In the genomic region with DNA sequence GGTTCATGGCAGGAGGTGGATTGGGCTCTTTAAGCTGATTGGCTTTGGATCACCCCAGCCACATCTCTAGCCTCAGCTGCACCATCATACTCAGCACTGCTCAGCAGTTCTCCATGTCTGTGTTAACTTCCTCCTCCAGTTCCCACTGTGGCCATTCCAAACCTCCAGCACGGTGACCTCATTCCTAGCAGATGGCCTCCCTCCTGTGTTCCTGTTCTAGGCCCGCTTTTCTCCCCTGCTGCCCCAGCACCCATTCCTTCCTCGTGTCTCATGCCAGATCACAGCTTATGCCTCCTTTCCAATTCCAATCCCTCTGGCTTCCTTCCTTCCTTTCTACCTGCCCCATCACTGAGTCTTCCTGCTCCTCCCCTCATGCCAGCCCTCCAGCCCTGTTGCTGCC, we compare ENCODE assay signal across 15 cellular contexts.
DNase-seq lines count a peak whose midpoint lies in the region; ATAC-seq, FAIRE-seq and TF ChIP-seq lines count a peak whose summit lies in the region.
"Had no signal": no experiment of that assay in that cellular context is flagged by ENCODE, and none has a peak within 500 bp of the region (broad histone marks: within the 10 kb centered on the region; RNA-seq: fewer than 3 reads in every experiment).

No MANE protein-coding gene starts in this region.

- H3K9ac ChIP-seq in mesendoderm (ENCODE audit: low read length), result no peak overlapping the region
- no peak overlapping the region for H3K9ac ChIP-seq in colonic mucosa (ENCODE audit: low read depth in 2 of 2, low read length in 2 of 2)

- peak overlapping the region; percentile 22 for H3K56ac ChIP-seq in mesendoderm (ENCODE audit: low read length)

- no peak overlapping the region for H2BK120ac ChIP-seq in mesendoderm (ENCODE audit: low read depth, low read length)

- no peak for ATAC-seq in central memory CD8-positive, alpha-beta T cell (replicated peaks; ENCODE audit: extremely low read depth, poor library complexity, severe bottlenecking)

- H3K23ac ChIP-seq in mesendoderm (ENCODE audit: low read length), result no peak overlapping the region

- H3K9me3 ChIP-seq in colonic mucosa, result no peaks in the 10 kb centered on the region
- H3K9me3 ChIP-seq: transverse colon had no signal

- H3K27ac ChIP-seq in mesendoderm (ENCODE audit: low read depth, low read length) (no peak overlapping the region), colonic mucosa (no peak overlapping the region)

- H2BK15ac ChIP-seq in mesendoderm (replicated peaks; ENCODE audit: low read depth), result no peak overlapping the region

- H3K27ac Mint-ChIP-seq in T-helper 2 cell treated with Interferon-gamma antibody and Interleukin-4, amounts not matched to agents 5 μg/mL and 100 μg/mL, for 36 hours, result peak overlapping the region; percentile 9
- H3K27ac Mint-ChIP-seq in central memory CD8-positive, alpha-beta T cell (ENCODE audit: low read depth), result peak overlapping the region; percentile 55

- no peak overlapping the region for H2BK5ac ChIP-seq in mesendoderm (ENCODE audit: low read length)

- intact Hi-C loops in colonic mucosa (cut with DNase I), result no loop called here

- H3K4me1 Mint-ChIP-seq in T-helper 2 cell treated with Interferon-gamma antibody and Interleukin-4, amounts not matched to agents 5 μg/mL and 100 μg/mL, for 36 hours (ENCODE audit: low read depth), result peaks cover 35% of the 10 kb centered on the region
- H3K4me1 Mint-ChIP-seq in central memory CD8-positive, alpha-beta T cell, result peaks cover 48% of the 10 kb centered on the region

- no peak overlapping the region for H2AK5ac ChIP-seq in mesendoderm (ENCODE audit: low read length)

- H3K36me3 ChIP-seq in mesendoderm (ENCODE audit: control insufficient read depth, insufficient read depth, low read length) (no peaks in the 10 kb centered on the region), colonic mucosa (peaks cover 5% of the 10 kb centered on the region)

- no CpG with 5 or more reads among the region's 3 CpGs for WGBS in mesendoderm (ENCODE audit: extremely low coverage, insufficient coverage, low lambda C conversion rate)

- H3K4me3 ChIP-seq in mesendoderm (ENCODE audit: low read length), result no peak overlapping the region
- H3K4me3 ChIP-seq in colonic mucosa, result no peak overlapping the region
- H3K4me3 ChIP-seq: transverse colon had no signal

- peaks cover 73% of the 10 kb centered on the region for H3K36me3 Mint-ChIP-seq in T-helper 2 cell treated with Interferon-gamma antibody and Interleukin-4, amounts not matched to agents 5 μg/mL and 100 μg/mL, for 36 hours (ENCODE audit: low read depth)
- peaks cover 25% of the 10 kb centered on the region for H3K36me3 Mint-ChIP-seq in central memory CD8-positive, alpha-beta T cell (ENCODE audit: insufficient read depth)

- peak; percentile 65 for FAIRE-seq in HTR-8/SVneo (lab: Jason Lieb, UNC)
- FAIRE-seq: A204.1, small intestine had no signal

- H3K27me3 Mint-ChIP-seq in T-helper 2 cell treated with Interferon-gamma antibody and Interleukin-4, amounts not matched to agents 5 μg/mL and 100 μg/mL, for 36 hours (ENCODE audit: low read depth), result no peaks in the 10 kb centered on the region
- H3K27me3 Mint-ChIP-seq in central memory CD8-positive, alpha-beta T cell, result no peaks in the 10 kb centered on the region

- H4K5ac ChIP-seq in mesendoderm (ENCODE audit: low read length), result no peak overlapping the region

- no peaks in the 10 kb centered on the region for H3K79me1 ChIP-seq in mesendoderm (ENCODE audit: low read length)

- no peak overlapping the region for H4K8ac ChIP-seq in mesendoderm (ENCODE audit: low read depth, low read length)

- H3K27me3 ChIP-seq in mesendoderm (ENCODE audit: insufficient read depth, low read length, poor library complexity) (no peaks in the 10 kb centered on the region), colonic mucosa (no peaks in the 10 kb centered on the region)
- H3K27me3 ChIP-seq: transverse colon had no signal

- no peak overlapping the region for H3K4ac ChIP-seq in mesendoderm (ENCODE audit: low read depth, low read length)

- H3K4me3 Mint-ChIP-seq in T-helper 2 cell treated with Interferon-gamma antibody and Interleukin-4, amounts not matched to agents 5 μg/mL and 100 μg/mL, for 36 hours, result no peak overlapping the region
- H3K4me3 Mint-ChIP-seq in central memory CD8-positive, alpha-beta T cell, result no peak overlapping the region

- H3K4me1 ChIP-seq in mesendoderm (ENCODE audit: control insufficient read depth, low read depth, low read length) (peaks cover under 1% of the 10 kb centered on the region), colonic mucosa (no peaks in the 10 kb centered on the region)

- peaks cover 17% of the 10 kb centered on the region for H3K9me3 Mint-ChIP-seq in T-helper 2 cell treated with Interferon-gamma antibody and Interleukin-4, amounts not matched to agents 5 μg/mL and 100 μg/mL, for 36 hours
- H3K9me3 Mint-ChIP-seq in central memory CD8-positive, alpha-beta T cell, result no peaks in the 10 kb centered on the region

- no peak overlapping the region for H3K4me2 ChIP-seq in mesendoderm (ENCODE audit: low read length)

- no peak for TF ChIP-seq CTCF in colonic mucosa (IDR thresholded peaks at IDR 0.05)

- no peaks in the 10 kb centered on the region for H3K79me2 ChIP-seq in mesendoderm (ENCODE audit: control insufficient read depth, insufficient read depth, low read length)

- H3K18ac ChIP-seq in mesendoderm (ENCODE audit: low read length), result no peak overlapping the region

- DNase-seq in T-helper 2 cell treated with Interferon-gamma antibody and Interleukin-4, amounts not matched to agents 5 μg/mL and 100 μg/mL, for 36 hours (ENCODE audit: low spot score), result no peak
- no peak for DNase-seq in T-helper 2 cell
- DNase-seq in HTR-8/SVneo (ENCODE audit: insufficient read length, low spot score), result no peak
- DNase-seq in central memory CD8-positive, alpha-beta T cell (ENCODE audit: low spot score in 2 of 2), result no peak
- DNase-seq in mesendoderm, result no peak
- no peak for DNase-seq in stimulated activated CD8-positive, alpha-beta memory T cell treated with anti-CD3 and anti-CD28 coated beads, Interleukin-4, amount 100 ng/mL, for 48 hours
- DNase-seq in kidney glomerular epithelial cell (lab: John Stamatoyannopoulos, UW), result no peak
- no peak for DNase-seq in colonic mucosa
- DNase-seq: activated CD4-positive, CD25-positive, alpha-beta regulatory T cell; activated gamma-delta T cell; NCI-H187 treated with DMSO at 0.1 percent for 48 hours; NCI-H82; small intestine; transverse colon had no signal
